Comparison of ENCODE assay signal across 17 cellular contexts in genomic region chr1:67393240-67393639, GRCh38. TPM values are rescaled to one million over a fixed set of nuclear protein-coding genes. Genes with fewer than 3 reads are reported as not detected.
DNase-seq lines count a peak whose midpoint lies in the region; ATAC-seq and TF ChIP-seq lines count a peak whose summit lies in the region.
"Had no signal": no experiment of that assay in that cellular context is flagged by ENCODE, and none has a peak within 500 bp of the region (broad histone marks: within the 10 kb centered on the region; RNA-seq: fewer than 3 reads in every experiment).

No MANE protein-coding gene starts in this region.

- no peak overlapping the region for H3K4me2 ChIP-seq in mammary epithelial cell (ENCODE audit: insufficient read depth, low read depth, low read length)

- 24% methylated on average over 12 of the region's 12 CpGs for WGBS in mammary epithelial cell (ENCODE audit: low coverage, missing lambda C conversion rate)

- no peaks in the 10 kb centered on the region for H3K9me3 Mint-ChIP-seq in naive thymus-derived CD4-positive, alpha-beta T cell
- peaks cover 0 to 1% (median 0%) of the 10 kb centered on the region in 8 donors for H3K9me3 Mint-ChIP-seq in CD4-positive, alpha-beta memory T cell
- H3K9me3 Mint-ChIP-seq: activated naive CD4-positive, alpha-beta T cell treated with anti-CD3 and anti-CD28 coated beads, Interleukin-2, amount 10 ng/mL, durations not matched to agents 7 days and 5 days had no signal

- in situ Hi-C loops in mammary epithelial cell (cut with MboI; ENCODE audit: low sequenced_read_pairs in 2 of 2) = no loop called here

- peak overlapping the region; percentile 45 to 49 for H3K27ac ChIP-seq in breast epithelium
- no peak overlapping the region for H3K27ac ChIP-seq in mammary epithelial cell (ENCODE audit: insufficient read depth, low read depth, low read length)
- H3K27ac ChIP-seq in foreskin keratinocyte = no peak overlapping the region
- H3K27ac ChIP-seq in naive thymus-derived CD4-positive, alpha-beta T cell (ENCODE audit: low read depth, low read length) = no peak overlapping the region
- H3K27ac ChIP-seq in upper lobe of right lung = no peak overlapping the region
- no peak overlapping the region for H3K27ac ChIP-seq in CD4-positive, alpha-beta memory T cell (ENCODE audit: low read depth, low read length)
- H3K27ac ChIP-seq: brain microvascular endothelial cell, VCaP had no signal

- H3K27ac Mint-ChIP-seq in naive thymus-derived CD4-positive, alpha-beta T cell = peak overlapping the region in 2 of 9 donors; percentile 9 to 72
- H3K27ac Mint-ChIP-seq in CD4-positive, alpha-beta memory T cell = no peak overlapping the region

- no peaks in the 10 kb centered on the region for H3K27me3 Mint-ChIP-seq in naive thymus-derived CD4-positive, alpha-beta T cell
- H3K27me3 Mint-ChIP-seq in CD4-positive, alpha-beta memory T cell = no peaks in the 10 kb centered on the region
- H3K27me3 Mint-ChIP-seq: activated naive CD4-positive, alpha-beta T cell treated with anti-CD3 and anti-CD28 coated beads, Interleukin-2, amount 10 ng/mL, durations not matched to agents 7 days and 5 days had no signal

- no peak overlapping the region for H3K4me3 ChIP-seq in breast epithelium
- H3K4me3 ChIP-seq in mammary epithelial cell (replicated peaks in 1 of 3; ENCODE audit: insufficient read depth in 1 of 3, low read depth in 2 of 3, low read length in 3 of 3) = no peak overlapping the region
- no peak overlapping the region for H3K4me3 ChIP-seq in naive thymus-derived CD4-positive, alpha-beta T cell (ENCODE audit: low read length)
- no peak overlapping the region for H3K4me3 ChIP-seq in upper lobe of right lung
- no peak overlapping the region for H3K4me3 ChIP-seq in CD4-positive, alpha-beta memory T cell (ENCODE audit: low read length in 2 of 2)

- H3K4me3 Mint-ChIP-seq in naive thymus-derived CD4-positive, alpha-beta T cell = peak overlapping the region in 1 of 10 donors; percentile 15
- no peak overlapping the region for H3K4me3 Mint-ChIP-seq in CD4-positive, alpha-beta memory T cell
- H3K4me3 Mint-ChIP-seq: activated naive CD4-positive, alpha-beta T cell treated with anti-CD3 and anti-CD28 coated beads, Interleukin-2, amount 10 ng/mL, durations not matched to agents 7 days and 5 days had no signal

- TF ChIP-seq CTCF in breast epithelium (IDR thresholded peaks at IDR 0.05) (no peak), mammary epithelial cell (conservative IDR thresholded peaks at IDR 0.05 in 1 of 2, IDR thresholded peaks at IDR 0.05 in 1 of 2; ENCODE audit: extremely low read depth in 1 of 2, insufficient read depth in 1 of 2, low read depth in 1 of 2, low read length in 2 of 2) (no peak), foreskin keratinocyte (conservative IDR thresholded peaks at IDR 0.05) (no peak), upper lobe of right lung (IDR thresholded peaks at IDR 0.05) (no peak)

- peaks cover 0 to 9% (median 0%) of the 10 kb centered on the region in 7 donors for H3K4me1 Mint-ChIP-seq in naive thymus-derived CD4-positive, alpha-beta T cell
- H3K4me1 Mint-ChIP-seq in CD4-positive, alpha-beta memory T cell = no peaks in the 10 kb centered on the region
- H3K4me1 Mint-ChIP-seq: activated naive CD4-positive, alpha-beta T cell treated with anti-CD3 and anti-CD28 coated beads, Interleukin-2, amount 10 ng/mL, durations not matched to agents 7 days and 5 days had no signal

- no peak overlapping the region for H3K9ac ChIP-seq in mammary epithelial cell (ENCODE audit: insufficient read depth, low read length)

- BruUV-seq in mammary epithelial cell (replicated peaks; lab: Mats Ljungman, UMichigan) = no TSS peak

- TF ChIP-seq POLR2A in breast epithelium (IDR thresholded peaks at IDR 0.05) = no peak

- H2AFZ ChIP-seq in mammary epithelial cell (ENCODE audit: low read depth, low read length) = no peak overlapping the region

- dilution Hi-C loops in mammary epithelial cell (cut with HindIII; ENCODE audit: low sequenced_read_pairs) = no loop called here

- peak; percentile 5 for ATAC-seq in foreskin keratinocyte
- peak; percentile 14 for ATAC-seq in naive thymus-derived CD4-positive, alpha-beta T cell
- ATAC-seq in upper lobe of right lung = peak; percentile 62
- ATAC-seq: PC-3, SK-N-SH treated with all-trans-retinoic acid at 6 μM for 48 hours had no signal

- H3K79me2 ChIP-seq in mammary epithelial cell (ENCODE audit: insufficient read depth, low read length) = no peaks in the 10 kb centered on the region

- no peaks in the 10 kb centered on the region for H3K36me3 ChIP-seq in breast epithelium
- H3K36me3 ChIP-seq in mammary epithelial cell (ENCODE audit: insufficient read depth, low read length) = peaks cover 2% of the 10 kb centered on the region
- H3K36me3 ChIP-seq in naive thymus-derived CD4-positive, alpha-beta T cell (ENCODE audit: control insufficient read depth in 2 of 3, insufficient read depth in 3 of 3, low read length in 3 of 3) = no peaks in the 10 kb centered on the region
- no peaks in the 10 kb centered on the region for H3K36me3 ChIP-seq in upper lobe of right lung
- H3K36me3 ChIP-seq in CD4-positive, alpha-beta memory T cell (ENCODE audit: insufficient read depth, low read length) = no peaks in the 10 kb centered on the region
- H3K36me3 ChIP-seq: brain microvascular endothelial cell had no signal

- H4K20me1 ChIP-seq in mammary epithelial cell (ENCODE audit: insufficient read depth, low read length) = no peaks in the 10 kb centered on the region

- DNase-seq in breast epithelium (ENCODE audit: low spot score in 2 of 2) (peak; percentile 47 to 58), mammary epithelial cell (no peak), foreskin keratinocyte (no peak), upper lobe of right lung (no peak), HPDE6-E6E7 (ENCODE audit: extremely low spot score) (no peak), COLO829 (ENCODE audit: low spot score) (no peak)
- DNase-seq in naive thymus-derived CD4-positive, alpha-beta T cell = peak in 1 of 9 donors; percentile 4
- DNase-seq in CD4-positive, alpha-beta memory T cell = no peak
- DNase-seq: activated naive CD4-positive, alpha-beta T cell treated with anti-CD3 and anti-CD28 coated beads, Interleukin-2, amount 10 ng/mL, durations not matched to agents 7 days and 5 days; brain microvascular endothelial cell; glutamatergic neuron; NCI-H1105; NCI-H2227 treated with DMSO at 0.1 percent for 48 hours; PC-3; stimulated activated naive CD4-positive, alpha-beta T cell had no signal

- H3K9me3 ChIP-seq in breast epithelium (no peaks in the 10 kb centered on the region), mammary epithelial cell (replicated peaks; ENCODE audit: insufficient read depth, low read length) (no peaks in the 10 kb centered on the region), upper lobe of right lung (no peaks in the 10 kb centered on the region)
- H3K9me3 ChIP-seq in naive thymus-derived CD4-positive, alpha-beta T cell (ENCODE audit: control insufficient read depth in 2 of 3, low read length in 3 of 3) = no peaks in the 10 kb centered on the region
- H3K9me3 ChIP-seq in CD4-positive, alpha-beta memory T cell (ENCODE audit: control insufficient read depth in 1 of 2, low read length in 2 of 2) = no peaks in the 10 kb centered on the region

- peaks cover 0 to 54% (median 28%) of the 10 kb centered on the region in 5 donors for H3K36me3 Mint-ChIP-seq in naive thymus-derived CD4-positive, alpha-beta T cell
- H3K36me3 Mint-ChIP-seq in CD4-positive, alpha-beta memory T cell = peaks cover 25 to 38% of the 10 kb centered on the region in 2 donors

- H3K4me1 ChIP-seq in breast epithelium = no peaks in the 10 kb centered on the region
- peaks cover 5% of the 10 kb centered on the region for H3K4me1 ChIP-seq in mammary epithelial cell (ENCODE audit: insufficient read depth, low read length)
- peaks cover 13% of the 10 kb centered on the region for H3K4me1 ChIP-seq in foreskin keratinocyte
- H3K4me1 ChIP-seq in naive thymus-derived CD4-positive, alpha-beta T cell (ENCODE audit: control insufficient read depth in 2 of 2, insufficient read depth in 2 of 2, low read length in 2 of 2) = no peaks in the 10 kb centered on the region
- H3K4me1 ChIP-seq in upper lobe of right lung = no peaks in the 10 kb centered on the region
- no peaks in the 10 kb centered on the region for H3K4me1 ChIP-seq in CD4-positive, alpha-beta memory T cell (ENCODE audit: insufficient read depth, low read length)

- CTCF ChIA-PET in mammary epithelial cell (lab: Charles Lee; ENCODE audit: low non-redundant PET) = no interaction called here
- CTCF ChIA-PET in naive thymus-derived CD4-positive, alpha-beta T cell (lab: Charles Lee) = no interaction called here
- CTCF ChIA-PET in CD4-positive, alpha-beta memory T cell (lab: Charles Lee; ENCODE audit: partially characterized antibody) = interaction anchor here (0.7 kb wide), 1 partner anchor 15 kb away, joined by 3 read pairs; no protein-coding TSS in a partner anchor

- POLR2A ChIA-PET in naive thymus-derived CD4-positive, alpha-beta T cell (lab: Charles Lee) = no interaction called here
- POLR2A ChIA-PET in CD4-positive, alpha-beta memory T cell (lab: Charles Lee; ENCODE audit: partially characterized antibody) = no interaction called here

- intact Hi-C loops in breast epithelium (cut with DNase I; ENCODE audit: low total_unique reads) (no loop called here), mammary epithelial cell (cut with micrococcal nuclease) (no loop called here), upper lobe of right lung (cut with DNase I) (no loop called here)
- intact Hi-C loops in naive thymus-derived CD4-positive, alpha-beta T cell (cut with micrococcal nuclease) = no loop called here
- intact Hi-C loops in CD4-positive, alpha-beta memory T cell (cut with micrococcal nuclease) = no loop called here

- H3K27me3 ChIP-seq in breast epithelium = no peaks in the 10 kb centered on the region
- no peaks in the 10 kb centered on the region for H3K27me3 ChIP-seq in mammary epithelial cell (ENCODE audit: insufficient read depth, low read length)
- H3K27me3 ChIP-seq in foreskin keratinocyte = no peaks in the 10 kb centered on the region
- no peaks in the 10 kb centered on the region for H3K27me3 ChIP-seq in naive thymus-derived CD4-positive, alpha-beta T cell (ENCODE audit: control insufficient read depth in 2 of 2, insufficient read depth in 2 of 2, low read length in 2 of 2)
- H3K27me3 ChIP-seq in upper lobe of right lung = no peaks in the 10 kb centered on the region
- no peaks in the 10 kb centered on the region for H3K27me3 ChIP-seq in CD4-positive, alpha-beta memory T cell (ENCODE audit: insufficient read depth, low read length)
- H3K27me3 ChIP-seq: brain microvascular endothelial cell had no signal

RNA-seq across cellular contexts. Expression of gene SERBP1, which starts 37.0 kb away (rescaled TPM):
- total RNA-seq in breast epithelium = 100 to 1,000 TPM; 181 to 266 (median 218) TPM
- 100 to 1,000 TPM; 166 to 276 TPM for total RNA-seq in mammary epithelial cell
- polyA plus RNA-seq in mammary epithelial cell = 229 TPM
- polyA minus RNA-seq in mammary epithelial cell = 119 TPM
- 278 and 366 TPM in 2 replicates for total RNA-seq in foreskin keratinocyte
- polyA plus RNA-seq in foreskin keratinocyte = 212 and 259 TPM in 2 replicates
- total RNA-seq in naive thymus-derived CD4-positive, alpha-beta T cell = 100 to 1,000 TPM; 108 to 282 (median 151) TPM
- polyA plus RNA-seq in naive thymus-derived CD4-positive, alpha-beta T cell = 100 to 1,000 TPM; 120 to 155 TPM
- 137 TPM for total RNA-seq in upper lobe of right lung
- 100 to 1,000 TPM; 148 to 154 TPM for total RNA-seq in CD4-positive, alpha-beta memory T cell
- polyA plus RNA-seq in CD4-positive, alpha-beta memory T cell = 100 to 1,000 TPM in 1 of 2 donors, 10 to 100 TPM in 1; 94.9 to 125 TPM

Comparison
In these comparisons a context has a peak if more than half of its experiments do, and no peak if none do; other contexts are left out.
1. DNase-seq: peak in breast epithelium (2 of 2); none in mammary epithelial cell (single experiment), foreskin keratinocyte (0 of 2), upper lobe of right lung (single experiment), CD4-positive, alpha-beta memory T cell (0 of 5), HPDE6-E6E7 (single experiment) and COLO829 (single experiment).
2. H3K27ac ChIP-seq: peak in breast epithelium (2 of 2); none in mammary epithelial cell (single experiment), foreskin keratinocyte (single experiment), naive thymus-derived CD4-positive, alpha-beta T cell (single experiment), upper lobe of right lung (single experiment) and CD4-positive, alpha-beta memory T cell (single experiment).
3. ATAC-seq: peak in every context shown above with its lines; median percentile 62 in upper lobe of right lung; 14 in naive thymus-derived CD4-positive, alpha-beta T cell; 5 in foreskin keratinocyte.